ENCODE assay signal across 8 cellular contexts in the genomic region with DNA sequence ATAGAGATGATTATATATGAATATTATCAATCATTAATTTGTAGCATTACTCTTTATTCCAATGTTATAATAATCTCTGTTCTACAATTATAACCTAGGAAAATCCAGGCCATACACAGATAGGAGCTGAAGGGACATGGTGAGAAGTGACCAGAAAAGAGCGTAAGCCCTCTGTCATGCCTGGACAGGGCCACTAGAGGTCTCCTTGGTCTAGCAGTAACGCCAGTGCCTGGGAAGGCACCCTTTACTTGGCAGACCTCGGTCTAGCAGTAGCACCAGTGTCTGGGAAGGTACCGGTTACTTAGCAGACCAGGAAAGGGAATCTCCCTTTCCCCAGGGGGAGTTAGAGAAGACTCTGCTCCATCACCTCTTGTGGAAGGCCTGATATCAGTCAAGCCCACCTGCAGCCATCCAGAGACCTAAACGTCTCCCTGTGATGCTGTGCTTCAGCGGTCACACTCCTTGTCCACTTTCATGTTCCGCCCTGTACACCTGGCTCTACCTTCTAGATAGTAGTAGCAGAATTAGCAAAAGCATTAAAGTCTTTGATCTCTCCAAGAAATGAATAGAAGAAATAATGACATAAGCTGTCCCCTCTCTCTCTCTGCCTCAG.
DNase-seq lines count a peak whose midpoint lies in the region; ATAC-seq and TF ChIP-seq lines count a peak whose summit lies in the region.

No MANE protein-coding gene starts in this region.

- H3K27ac ChIP-seq in SJSA1 (no peak overlapping the region), fibroblast of lung (ENCODE audit: insufficient read depth, low read length) (no peak overlapping the region)

- H3K4me3 ChIP-seq in SJSA1 (no peak overlapping the region), fibroblast of lung (replicated peaks in 1 of 4; ENCODE audit: control extremely low read depth in 1 of 4, insufficient read depth in 1 of 4, low read depth in 3 of 4, low read length in 4 of 4) (no peak overlapping the region)

- no peaks in the 10 kb centered on the region for H3K79me2 ChIP-seq in fibroblast of lung (ENCODE audit: control insufficient read depth, insufficient read depth, low read length)

- H3K36me3 ChIP-seq in SJSA1 (no peaks in the 10 kb centered on the region), fibroblast of lung (ENCODE audit: control insufficient read depth, insufficient read depth, low read length) (no peaks in the 10 kb centered on the region)

- H3K9me3 ChIP-seq in SJSA1 (replicated peaks) (no peaks in the 10 kb centered on the region), fibroblast of lung (ENCODE audit: control insufficient read depth, insufficient read depth, low read depth, low read length) (no peaks in the 10 kb centered on the region)

- no peak overlapping the region for H3K4me2 ChIP-seq in fibroblast of lung (ENCODE audit: extremely low read depth, insufficient read depth, low read length)

- in situ Hi-C loops in G401 (cut with HindIII; ENCODE audit: low sequenced_read_pairs): no loop called here

- H3K9ac ChIP-seq in fibroblast of lung (ENCODE audit: insufficient read depth, low read length): no peak overlapping the region

- peak; percentile 46 to 70 for TF ChIP-seq CTCF in fibroblast of lung (conservative IDR thresholded peaks at IDR 0.05 in 1 of 2, IDR thresholded peaks at IDR 0.05 in 1 of 2; ENCODE audit: low read depth in 1 of 2, low read length in 2 of 2)

- ATAC-seq in GM21423 (IDR thresholded peaks at IDR 0.05; ENCODE audit: unreplicated experiment) (peak; percentile 94), HG03469 (IDR thresholded peaks at IDR 0.05; ENCODE audit: unreplicated experiment) (peak; percentile 84)

- H4K20me1 ChIP-seq in fibroblast of lung (ENCODE audit: control insufficient read depth, extremely low read depth, insufficient read depth, low read length): no peaks in the 10 kb centered on the region

- H3K27me3 ChIP-seq in SJSA1 (replicated peaks): no peaks in the 10 kb centered on the region
- H3K27me3 ChIP-seq in fibroblast of lung (ENCODE audit: control insufficient read depth, insufficient read depth, low read length): no peaks in the 10 kb centered on the region

- H2AFZ ChIP-seq in fibroblast of lung (ENCODE audit: low read length): no peak overlapping the region

- DNase-seq in NCI-H2171 treated with DMSO at 0.1 percent for 48 hours (lab: John Stamatoyannopoulos, UW) (peak; percentile 7), NCI-H2171 (lab: John Stamatoyannopoulos, UW) (no peak), SJSA1 (ENCODE audit: low read depth in 1 of 2, low spot score in 2 of 2) (peak; percentile 10 to 50), fibroblast of lung (ENCODE audit: low read depth in 2 of 2) (peak; percentile 41 to 42), pulmonary artery endothelial cell (ENCODE audit: low read depth, low spot score) (peak; percentile 2), G401 (ENCODE audit: low spot score) (no peak)

- H3K4me1 ChIP-seq in SJSA1 (replicated peaks): no peaks in the 10 kb centered on the region
- H3K4me1 ChIP-seq in fibroblast of lung (ENCODE audit: control insufficient read depth, extremely low read depth, insufficient read depth, low read length): no peaks in the 10 kb centered on the region

Comparison
In these comparisons a context has a peak if more than half of its experiments do, and no peak if none do; other contexts are left out.
1. DNase-seq: peak in NCI-H2171 treated with DMSO at 0.1 percent for 48 hours (single experiment), SJSA1 (2 of 2), fibroblast of lung (2 of 2) and pulmonary artery endothelial cell (single experiment); none in NCI-H2171 (single experiment) and G401 (single experiment).